In the genomic region with DNA sequence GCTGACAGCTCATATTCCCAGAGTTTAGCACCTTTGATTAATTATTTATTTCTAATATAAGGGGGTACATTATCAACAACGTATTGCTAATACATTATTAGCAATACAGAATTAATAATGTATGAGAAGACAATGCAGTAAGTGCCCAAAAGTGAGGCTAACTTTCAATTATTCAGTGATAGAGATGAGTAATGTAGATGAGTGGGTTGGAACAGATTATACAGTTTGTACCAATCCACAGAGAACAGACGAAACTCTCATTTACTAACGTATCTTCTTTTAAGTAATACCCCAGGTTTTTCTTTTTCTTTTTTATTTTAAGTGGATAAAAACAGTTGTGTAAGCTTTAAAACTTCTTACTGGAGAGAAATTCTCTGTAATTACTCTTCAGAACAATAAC, we compare ENCODE assay signal across 1 cellular context.
TF ChIP-seq lines count a peak whose summit lies in the region.

No MANE protein-coding gene starts in this region.

TF ChIP-seq in HepG2, 621 proteins besides CTCF, POLR2A, EP300 and RAD21:
- TF ChIP-seq NFRKB (IDR thresholded peaks at IDR 0.05) (no peak), FOXP1 (IDR thresholded peaks at IDR 0.05) (no peak), FOXP1 (CRISPR knock-in tag; IDR thresholded peaks at IDR 0.05) (no peak), ZBTB1 (CRISPR knock-in tag; IDR thresholded peaks at IDR 0.05; ENCODE audit: borderline replicate concordance) (no peak), THAP8 (CRISPR knock-in tag; IDR thresholded peaks at IDR 0.05; ENCODE audit: borderline replicate concordance) (no peak), POLR2G (IDR thresholded peaks at IDR 0.05; ENCODE audit: low read depth, low read length) (no peak), THAP11 (CRISPR knock-in tag; IDR thresholded peaks at IDR 0.05) (no peak), ZNF75D (CRISPR knock-in tag; IDR thresholded peaks at IDR 0.05; ENCODE audit: borderline replicate concordance) (no peak), CREM (IDR thresholded peaks at IDR 0.05) (no peak), CREM (CRISPR knock-in tag; IDR thresholded peaks at IDR 0.05) (no peak), TAF15 (IDR thresholded peaks at IDR 0.05; ENCODE audit: low read depth, low read length, poor library complexity, severe bottlenecking) (no peak), ZNF546 (CRISPR knock-in tag; conservative IDR thresholded peaks at IDR 0.05) (no peak)
- TF ChIP-seq, protein P1, sequence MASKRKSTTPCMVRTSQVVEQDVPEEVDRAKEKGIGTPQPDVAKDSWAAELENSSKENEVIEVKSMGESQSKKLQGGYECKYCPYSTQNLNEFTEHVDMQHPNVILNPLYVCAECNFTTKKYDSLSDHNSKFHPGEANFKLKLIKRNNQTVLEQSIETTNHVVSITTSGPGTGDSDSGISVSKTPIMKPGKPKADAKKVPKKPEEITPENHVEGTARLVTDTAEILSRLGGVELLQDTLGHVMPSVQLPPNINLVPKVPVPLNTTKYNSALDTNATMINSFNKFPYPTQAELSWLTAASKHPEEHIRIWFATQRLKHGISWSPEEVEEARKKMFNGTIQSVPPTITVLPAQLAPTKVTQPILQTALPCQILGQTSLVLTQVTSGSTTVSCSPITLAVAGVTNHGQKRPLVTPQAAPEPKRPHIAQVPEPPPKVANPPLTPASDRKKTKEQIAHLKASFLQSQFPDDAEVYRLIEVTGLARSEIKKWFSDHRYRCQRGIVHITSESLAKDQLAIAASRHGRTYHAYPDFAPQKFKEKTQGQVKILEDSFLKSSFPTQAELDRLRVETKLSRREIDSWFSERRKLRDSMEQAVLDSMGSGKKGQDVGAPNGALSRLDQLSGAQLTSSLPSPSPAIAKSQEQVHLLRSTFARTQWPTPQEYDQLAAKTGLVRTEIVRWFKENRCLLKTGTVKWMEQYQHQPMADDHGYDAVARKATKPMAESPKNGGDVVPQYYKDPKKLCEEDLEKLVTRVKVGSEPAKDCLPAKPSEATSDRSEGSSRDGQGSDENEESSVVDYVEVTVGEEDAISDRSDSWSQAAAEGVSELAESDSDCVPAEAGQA (IDR thresholded peaks at IDR 0.05; ENCODE audit: low read depth): no peak
- TF ChIP-seq, protein P1 (CRISPR knock-in tag; IDR thresholded peaks at IDR 0.05; ENCODE audit: borderline replicate concordance): no peak
- TF ChIP-seq, protein P2, sequence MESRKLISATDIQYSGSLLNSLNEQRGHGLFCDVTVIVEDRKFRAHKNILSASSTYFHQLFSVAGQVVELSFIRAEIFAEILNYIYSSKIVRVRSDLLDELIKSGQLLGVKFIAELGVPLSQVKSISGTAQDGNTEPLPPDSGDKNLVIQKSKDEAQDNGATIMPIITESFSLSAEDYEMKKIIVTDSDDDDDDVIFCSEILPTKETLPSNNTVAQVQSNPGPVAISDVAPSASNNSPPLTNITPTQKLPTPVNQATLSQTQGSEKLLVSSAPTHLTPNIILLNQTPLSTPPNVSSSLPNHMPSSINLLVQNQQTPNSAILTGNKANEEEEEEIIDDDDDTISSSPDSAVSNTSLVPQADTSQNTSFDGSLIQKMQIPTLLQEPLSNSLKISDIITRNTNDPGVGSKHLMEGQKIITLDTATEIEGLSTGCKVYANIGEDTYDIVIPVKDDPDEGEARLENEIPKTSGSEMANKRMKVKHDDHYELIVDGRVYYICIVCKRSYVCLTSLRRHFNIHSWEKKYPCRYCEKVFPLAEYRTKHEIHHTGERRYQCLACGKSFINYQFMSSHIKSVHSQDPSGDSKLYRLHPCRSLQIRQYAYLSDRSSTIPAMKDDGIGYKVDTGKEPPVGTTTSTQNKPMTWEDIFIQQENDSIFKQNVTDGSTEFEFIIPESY (CRISPR knock-in tag; IDR thresholded peaks at IDR 0.05): no peak
- TF ChIP-seq, protein P3, sequence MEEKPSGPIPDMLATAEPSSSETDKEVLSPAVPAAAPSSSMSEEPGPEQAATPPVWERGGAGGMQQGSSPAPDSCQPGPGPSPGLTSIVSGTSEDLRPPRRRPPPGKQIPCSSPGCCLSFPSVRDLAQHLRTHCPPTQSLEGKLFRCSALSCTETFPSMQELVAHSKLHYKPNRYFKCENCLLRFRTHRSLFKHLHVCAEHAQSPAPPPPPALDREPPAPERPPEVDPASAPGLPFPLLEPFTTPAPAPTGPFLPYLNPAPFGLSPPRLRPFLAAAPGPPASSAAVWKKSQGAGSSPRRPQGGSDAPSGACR (CRISPR knock-in tag; IDR thresholded peaks at IDR 0.05): no peak
- TF ChIP-seq, protein P4, sequence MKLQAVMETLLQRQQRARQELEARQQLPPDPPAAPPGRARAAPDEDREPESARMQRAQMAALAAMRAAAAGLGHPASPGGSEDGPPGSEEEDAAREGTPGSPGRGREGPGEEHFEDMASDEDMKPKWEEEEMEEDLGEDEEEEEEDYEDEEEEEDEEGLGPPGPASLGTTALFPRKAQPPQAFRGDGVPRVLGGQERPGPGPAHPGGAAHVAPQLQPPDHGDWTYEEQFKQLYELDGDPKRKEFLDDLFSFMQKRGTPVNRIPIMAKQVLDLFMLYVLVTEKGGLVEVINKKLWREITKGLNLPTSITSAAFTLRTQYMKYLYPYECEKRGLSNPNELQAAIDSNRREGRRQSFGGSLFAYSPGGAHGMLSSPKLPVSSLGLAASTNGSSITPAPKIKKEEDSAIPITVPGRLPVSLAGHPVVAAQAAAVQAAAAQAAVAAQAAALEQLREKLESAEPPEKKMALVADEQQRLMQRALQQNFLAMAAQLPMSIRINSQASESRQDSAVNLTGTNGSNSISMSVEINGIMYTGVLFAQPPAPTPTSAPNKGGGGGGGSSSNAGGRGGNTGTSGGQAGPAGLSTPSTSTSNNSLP (IDR thresholded peaks at IDR 0.05; ENCODE audit: low read depth, low read length): no peak
